34 cellular contexts compared by ENCODE assay signal in genomic region chr11:19226378-19227195, GRCh38. TPM values are rescaled to one million over a fixed set of nuclear protein-coding genes. Genes with fewer than 3 reads are reported as not detected.
"Had no signal": no experiment of that assay in that cellular context is flagged by ENCODE, and none has a peak within 500 bp of the region (broad histone marks: within the 10 kb centered on the region; RNA-seq: fewer than 3 reads in every experiment).

No MANE protein-coding gene starts in this region.

- H3K27ac Mint-ChIP-seq: activated CD4-positive, alpha-beta memory T cell treated with anti-CD3 and anti-CD28 coated beads for 36 hours; activated CD8-positive, alpha-beta memory T cell treated with anti-CD3 and anti-CD28 coated beads, Interleukin-2, amount 10 ng/mL, durations not matched to agents 7 days and 5 days; activated CD8-positive, alpha-beta T cell treated with anti-CD3 and anti-CD28 coated beads, Interleukin-2, amount 10 ng/mL, durations not matched to agents 7 days and 5 days; activated naive CD4-positive, alpha-beta T cell treated with anti-CD3 and anti-CD28 coated beads, Interleukin-2, amount 10 ng/mL, durations not matched to agents 7 days and 5 days; activated naive CD4-positive, alpha-beta T cell treated with anti-CD3 and anti-CD28 coated beads, Interleukin-2, amount 50 U/mL, for 72 hours; activated naive CD8-positive, alpha-beta T cell treated with anti-CD3 and anti-CD28 coated beads, Interleukin-2, amount 10 ng/mL, durations not matched to agents 7 days and 5 days; activated T-cell treated with anti-CD3 and anti-CD28 coated beads, Interleukin-2, amount 50 U/mL, for 72 hours; WTC11 had no signal

- H3K4me1 Mint-ChIP-seq: WTC11 had no signal

- H3K4me3 Mint-ChIP-seq: activated CD4-positive, alpha-beta memory T cell treated with anti-CD3 and anti-CD28 coated beads for 36 hours; activated CD8-positive, alpha-beta memory T cell treated with anti-CD3 and anti-CD28 coated beads, Interleukin-2, amount 10 ng/mL, durations not matched to agents 7 days and 5 days; activated CD8-positive, alpha-beta T cell treated with anti-CD3 and anti-CD28 coated beads, Interleukin-2, amount 10 ng/mL, durations not matched to agents 7 days and 5 days; activated naive CD4-positive, alpha-beta T cell treated with anti-CD3 and anti-CD28 coated beads, Interleukin-2, amount 10 ng/mL, durations not matched to agents 7 days and 5 days; activated naive CD8-positive, alpha-beta T cell treated with anti-CD3 and anti-CD28 coated beads, Interleukin-2, amount 10 ng/mL, durations not matched to agents 7 days and 5 days; activated T-cell treated with anti-CD3 and anti-CD28 coated beads, Interleukin-2, amount 50 U/mL, for 72 hours; brain; WTC11 had no signal

- H3K9me3 ChIP-seq: ascending aorta, breast epithelium, colonic mucosa, esophagus squamous epithelium had no signal

- H3K36me3 ChIP-seq: ascending aorta, breast epithelium, colonic mucosa had no signal

- H3K27me3 Mint-ChIP-seq: activated CD4-positive, alpha-beta memory T cell treated with anti-CD3 and anti-CD28 coated beads for 36 hours; activated CD8-positive, alpha-beta memory T cell treated with anti-CD3 and anti-CD28 coated beads, Interleukin-2, amount 10 ng/mL, durations not matched to agents 7 days and 5 days; activated naive CD4-positive, alpha-beta T cell treated with anti-CD3 and anti-CD28 coated beads, Interleukin-2, amount 10 ng/mL, durations not matched to agents 7 days and 5 days; activated naive CD8-positive, alpha-beta T cell treated with anti-CD3 and anti-CD28 coated beads, Interleukin-2, amount 10 ng/mL, durations not matched to agents 7 days and 5 days; brain had no signal

- ATAC-seq: activated CD8-positive, alpha-beta memory T cell treated with anti-CD3 and anti-CD28 coated beads, Interleukin-2, amount 10 ng/mL, durations not matched to agents 7 days and 5 days; activated CD8-positive, alpha-beta T cell treated with anti-CD3 and anti-CD28 coated beads, Interleukin-2, amount 10 ng/mL, durations not matched to agents 7 days and 5 days; activated naive CD4-positive, alpha-beta T cell treated with anti-CD3 and anti-CD28 coated beads, Interleukin-2, amount 50 U/mL, for 72 hours; activated T-cell treated with anti-CD3 and anti-CD28 coated beads, Interleukin-2, amount 50 U/mL, for 72 hours; heart left ventricle; WTC11 had no signal

- H3K4me1 ChIP-seq: ascending aorta, breast epithelium, colonic mucosa had no signal

- H3K27me3 ChIP-seq: ascending aorta, breast epithelium, cardiac muscle cell, colonic mucosa, esophagus squamous epithelium, heart left ventricle had no signal

- H3K4me3 ChIP-seq: ascending aorta, breast epithelium, cardiac muscle cell, colonic mucosa, esophagus squamous epithelium, heart left ventricle had no signal

- H3K27ac ChIP-seq: ascending aorta, breast epithelium, cardiac muscle cell, colonic mucosa, epithelial cell of prostate, esophagus squamous epithelium, VCaP had no signal

- H3K9me3 Mint-ChIP-seq: activated CD4-positive, alpha-beta memory T cell treated with anti-CD3 and anti-CD28 coated beads for 36 hours; activated naive CD4-positive, alpha-beta T cell treated with anti-CD3 and anti-CD28 coated beads, Interleukin-2, amount 10 ng/mL, durations not matched to agents 7 days and 5 days; activated naive CD4-positive, alpha-beta T cell treated with anti-CD3 and anti-CD28 coated beads, Interleukin-2, amount 50 U/mL, for 72 hours; activated naive CD8-positive, alpha-beta T cell treated with anti-CD3 and anti-CD28 coated beads, Interleukin-2, amount 10 ng/mL, durations not matched to agents 7 days and 5 days; activated T-cell treated with anti-CD3 and anti-CD28 coated beads, Interleukin-2, amount 50 U/mL, for 72 hours; brain had no signal

- DNase-seq: activated CD4-positive, alpha-beta memory T cell treated with anti-CD3 and anti-CD28 coated beads for 36 hours; activated CD4-positive, alpha-beta T cell treated with anti-CD3 and anti-CD28 coated beads for 1 hour; activated CD4-positive, alpha-beta T cell treated with anti-CD3 and anti-CD28 coated beads for 4 hours; activated CD8-positive, alpha-beta memory T cell treated with anti-CD3 and anti-CD28 coated beads, Interleukin-2, amount 10 ng/mL, durations not matched to agents 7 days and 5 days; activated CD8-positive, alpha-beta memory T cell treated with anti-CD3 and anti-CD28 coated beads, Interleukin-2, amount 50 U/mL, for 4 hours; activated CD8-positive, alpha-beta T cell treated with anti-CD3 and anti-CD28 coated beads, Interleukin-2, amount 10 ng/mL, durations not matched to agents 7 days and 5 days; activated gamma-delta T cell; activated naive CD4-positive, alpha-beta T cell; activated naive CD4-positive, alpha-beta T cell treated with anti-CD3 and anti-CD28 coated beads, Interleukin-2, amount 10 ng/mL, durations not matched to agents 7 days and 5 days; activated naive CD8-positive, alpha-beta T cell treated with anti-CD3 and anti-CD28 coated beads, Interleukin-2, amount 10 ng/mL, durations not matched to agents 7 days and 5 days; activated T-cell treated with anti-CD3 and anti-CD28 coated beads, Interleukin-2, amount 50 U/mL, for 1 hour; activated T-cell treated with anti-CD3 and anti-CD28 coated beads, Interleukin-2, amount 50 U/mL, for 72 hours; central memory CD4-positive, alpha-beta T cell; cerebellar nuclear complex; colonic mucosa; effector CD8-positive, alpha-beta T cell; esophagus squamous epithelium; foreskin melanocyte; heart left ventricle; T-helper 2 cell had no signal

RNA-seq across cellular contexts. Expression of gene CSRP3, which starts 24.8 kb away (rescaled TPM):
- total RNA-seq: activated CD4-positive, alpha-beta memory T cell treated with anti-CD3 and anti-CD28 coated beads for 36 hours; activated CD8-positive, alpha-beta memory T cell treated with anti-CD3 and anti-CD28 coated beads for 36 hours; activated CD8-positive, alpha-beta memory T cell treated with anti-CD3 and anti-CD28 coated beads, Interleukin-2, amount 10 ng/mL, durations not matched to agents 7 days and 5 days; activated CD8-positive, alpha-beta T cell treated with anti-CD3 and anti-CD28 coated beads, Interleukin-2, amount 10 ng/mL, durations not matched to agents 7 days and 5 days; activated naive CD4-positive, alpha-beta T cell treated with anti-CD3 and anti-CD28 coated beads, Interleukin-2, amount 50 U/mL, for 72 hours; activated naive CD8-positive, alpha-beta T cell treated with anti-CD3 and anti-CD28 coated beads, Interleukin-2, amount 10 ng/mL, durations not matched to agents 7 days and 5 days; activated T-cell treated with anti-CD3 and anti-CD28 coated beads, Interleukin-2, amount 50 U/mL, for 72 hours; ascending aorta; breast epithelium; dermis microvascular lymphatic vessel endothelial cell; endothelial cell of umbilical vein; esophagus squamous epithelium; fibroblast of lung; fibroblast of villous mesenchyme; T-helper 1 cell treated with Interleukin-12 subunit alpha and Interleukin-12 subunit beta and Interleukin-4 antibody, amounts not matched to agents 30 ng/mL and 1 ng/mL, for 36 hours; WTC11 had no signal
